Comparison of ENCODE assay signal across 8 cellular contexts in genomic region chr14:57486767-57487379, GRCh38. TPM values are rescaled to one million over a fixed set of nuclear protein-coding genes. Genes with fewer than 3 reads are reported as not detected.
DNase-seq lines count a peak whose midpoint lies in the region; ATAC-seq and TF ChIP-seq lines count a peak whose summit lies in the region.

No MANE protein-coding gene starts in this region.

- H3K9ac ChIP-seq in colonic mucosa (ENCODE audit: low read depth in 2 of 2, low read length in 2 of 2) (no peak overlapping the region), mesendoderm (ENCODE audit: low read length) (no peak overlapping the region)

- POLR2A ChIA-PET in HEK293T (lab: Yijun Ruan, JAX) = no interaction called here

- H3K79me1 ChIP-seq in mesendoderm (ENCODE audit: low read length) = no peaks in the 10 kb centered on the region

- H3K4me1 ChIP-seq in colonic mucosa = no peaks in the 10 kb centered on the region
- H3K4me1 ChIP-seq in mesendoderm (ENCODE audit: control insufficient read depth, low read depth, low read length) = no peaks in the 10 kb centered on the region

- ATAC-seq in HG02884 (IDR thresholded peaks at IDR 0.05; ENCODE audit: unreplicated experiment) = no peak
- ATAC-seq in GM19023 (IDR thresholded peaks at IDR 0.05; ENCODE audit: unreplicated experiment) = no peak

- H3K4me3 ChIP-seq in colonic mucosa (no peak overlapping the region), mesendoderm (ENCODE audit: low read length) (no peak overlapping the region), lower leg skin (ENCODE audit: low read depth, poor library complexity, severe bottlenecking) (no peak overlapping the region)

- TF ChIP-seq CTCF in colonic mucosa (IDR thresholded peaks at IDR 0.05) (peak; percentile 26), lower leg skin (IDR thresholded peaks at IDR 0.05) (no peak)

- H3K36me3 ChIP-seq in colonic mucosa (no peaks in the 10 kb centered on the region), mesendoderm (ENCODE audit: control insufficient read depth, insufficient read depth, low read length) (no peaks in the 10 kb centered on the region)

- no peak overlapping the region for H3K4ac ChIP-seq in mesendoderm (ENCODE audit: low read depth, low read length)

- no peak overlapping the region for H2BK120ac ChIP-seq in mesendoderm (ENCODE audit: low read depth, low read length)

- H4K5ac ChIP-seq in mesendoderm (ENCODE audit: low read length) = no peak overlapping the region

- H3K79me2 ChIP-seq in mesendoderm (ENCODE audit: control insufficient read depth, insufficient read depth, low read length) = no peaks in the 10 kb centered on the region

- H2BK15ac ChIP-seq in mesendoderm (replicated peaks; ENCODE audit: low read depth) = no peak overlapping the region

- CTCF ChIA-PET in HEK293T (lab: Yijun Ruan, JAX) = no interaction called here

- no peak overlapping the region for H3K56ac ChIP-seq in mesendoderm (ENCODE audit: low read length)

- WGBS in mesendoderm (ENCODE audit: extremely low coverage, insufficient coverage, low lambda C conversion rate) = no CpG with 5 or more reads among the region's 3 CpGs
- 38 to 45% methylated on average over 3 of the region's 3 CpGs for WGBS in lower leg skin, 2 donors

- H2BK5ac ChIP-seq in mesendoderm (ENCODE audit: low read length) = no peak overlapping the region

- H2AK5ac ChIP-seq in mesendoderm (ENCODE audit: low read length) = no peak overlapping the region

- no peak overlapping the region for H3K4me2 ChIP-seq in mesendoderm (ENCODE audit: low read length)

- DNase-seq in AML-193 (lab: John Stamatoyannopoulos, UW) (peak; percentile 3 to 13), HEK293T (ENCODE audit: extremely low spot score) (peak; percentile 49), NCI-H460 (ENCODE audit: extremely low read depth, low read depth) (peak; percentile 48), colonic mucosa (no peak), mesendoderm (peak; percentile 72), lower leg skin (ENCODE audit: low spot score in 2 of 2) (no peak)

- H3K27ac ChIP-seq in colonic mucosa (no peak overlapping the region), mesendoderm (ENCODE audit: low read depth, low read length) (no peak overlapping the region)

- no peak overlapping the region for H4K8ac ChIP-seq in mesendoderm (ENCODE audit: low read depth, low read length)

- H3K27me3 ChIP-seq in colonic mucosa (no peaks in the 10 kb centered on the region), mesendoderm (ENCODE audit: insufficient read depth, low read length, poor library complexity) (no peaks in the 10 kb centered on the region)

- intact Hi-C loops in colonic mucosa (cut with DNase I) = loop anchor here (2.0 kb wide), 1 partner anchor 586 kb away; no protein-coding TSS in a partner anchor
- intact Hi-C loops in lower leg skin (cut with DNase I; ENCODE audit: low total_unique reads) = loop anchor here (10.0 kb wide), 1 partner anchor 588 kb away; no protein-coding TSS in a partner anchor

- H3K18ac ChIP-seq in mesendoderm (ENCODE audit: low read length) = no peak overlapping the region

- no peak overlapping the region for H3K23ac ChIP-seq in mesendoderm (ENCODE audit: low read length)

- no peaks in the 10 kb centered on the region for H3K9me3 ChIP-seq in colonic mucosa

- TF ChIP-seq POLR2A in lower leg skin (IDR thresholded peaks at IDR 0.05) = no peak

TF ChIP-seq in HEK293T, 16 proteins besides CTCF, POLR2A, EP300 and RAD21:
- TF ChIP-seq SUZ12 (IDR thresholded peaks at IDR 0.05) = no peak
- no peak for TF ChIP-seq HDGF (IDR thresholded peaks at IDR 0.05; ENCODE audit: borderline replicate concordance)
- no peak for TF ChIP-seq BHLHE40 (IDR thresholded peaks at IDR 0.05; ENCODE audit: borderline replicate concordance)
- TF ChIP-seq TARDBP (IDR thresholded peaks at IDR 0.05) = no peak
- TF ChIP-seq L3MBTL2 (conservative IDR thresholded peaks at IDR 0.05) = no peak
- TF ChIP-seq SP1 (IDR thresholded peaks at IDR 0.05) = no peak
- TF ChIP-seq FOXK2 (IDR thresholded peaks at IDR 0.05) = no peak
- no peak for TF ChIP-seq ARNT (IDR thresholded peaks at IDR 0.05)
- no peak for TF ChIP-seq FOXA1 (IDR thresholded peaks at IDR 0.05)
- no peak for TF ChIP-seq ELF4 (IDR thresholded peaks at IDR 0.05)
- TF ChIP-seq CTBP1 (IDR thresholded peaks at IDR 0.05; ENCODE audit: borderline replicate concordance) = no peak
- no peak for TF ChIP-seq FOXM1 (IDR thresholded peaks at IDR 0.05; ENCODE audit: borderline replicate concordance)
- no peak for TF ChIP-seq ZNF384 (IDR thresholded peaks at IDR 0.05)
- TF ChIP-seq PKNOX1 (IDR thresholded peaks at IDR 0.05) = no peak
- no peak for TF ChIP-seq NFRKB (IDR thresholded peaks at IDR 0.05)
- no peak for TF ChIP-seq LEF1 (IDR thresholded peaks at IDR 0.05; ENCODE audit: borderline replicate concordance)

RNA-seq across cellular contexts. Expression of gene CCDC198, which starts 6.8 kb away (rescaled TPM):
- total RNA-seq in NCI-H460 (2014; rRNA removed; shearing (Covaris generic)) = not detected in 2 replicates
- not detected in 2 replicates for polyA plus RNA-seq in NCI-H460 (2014; cell fraction: nucleus; rRNA removed)
- not detected for total RNA-seq in colonic mucosa
- polyA plus RNA-seq in mesendoderm (2013, experiment 1 of 2) = 0.01 TPM
- 0.04 TPM for polyA plus RNA-seq in mesendoderm (2013, experiment 2 of 2)
- total RNA-seq in lower leg skin = not detected

Comparison
In these comparisons a context has a peak if more than half of its experiments do, and no peak if none do; other contexts are left out.
1. DNase-seq: peak in AML-193 (2 of 2), HEK293T (single experiment), NCI-H460 (single experiment) and mesendoderm (single experiment); none in colonic mucosa (single experiment) and lower leg skin (0 of 2).